8 cellular contexts compared by ENCODE assay signal in genomic region chr21:35204850-35205564, GRCh38.
DNase-seq lines count a peak whose midpoint lies in the region; ATAC-seq and TF ChIP-seq lines count a peak whose summit lies in the region.

No MANE protein-coding gene starts in this region.

- H3K4me1 ChIP-seq in thyroid gland: peaks cover 0 to 11% of the 10 kb centered on the region in 2 donors

- intact Hi-C loops in thyroid gland (cut with DNase I): no loop called here

- no peaks in the 10 kb centered on the region for H3K36me3 ChIP-seq in thyroid gland

- in situ Hi-C loops in GM13976 (cut with MboI; ENCODE audit: low sequenced_read_pairs, unreplicated experiment): no loop called here

- TF ChIP-seq POLR2A in thyroid gland (IDR thresholded peaks at IDR 0.05): no peak

- DNase-seq in GM13976 (ENCODE audit: low spot score) (peak; percentile 37), SHP77 (lab: John Stamatoyannopoulos, UW) (peak; percentile 57 to 73), dedifferentiated amniotic fluid mesenchymal stem cell (ENCODE audit: extremely low spot score) (peak; percentile 87), middle frontal gyrus (ENCODE audit: extremely low spot score, low spot score) (peak; percentile 29), thyroid gland (peak in 1 of 2 donors; percentile 20)

- no peaks in the 10 kb centered on the region for H3K27me3 ChIP-seq in thyroid gland

- 60 to 66% methylated on average over 20 of the region's 20 CpGs for WGBS in thyroid gland, 2 donors

- peak overlapping the region in 2 of 3 donors; percentile 8 to 26 for H3K27ac ChIP-seq in thyroid gland

- no peak overlapping the region for H3K4me3 ChIP-seq in thyroid gland (replicated peaks in 1 of 3)

- TF ChIP-seq CTCF in GM13976 (IDR thresholded peaks at IDR 0.05; ENCODE audit: borderline replicate concordance, control extremely low read depth, extremely low read depth, insufficient read depth, missing control alignments) (no peak), thyroid gland (IDR thresholded peaks at IDR 0.05) (no peak)

- no peak for ATAC-seq in HG03520 (IDR thresholded peaks at IDR 0.05; ENCODE audit: unreplicated experiment)
- ATAC-seq in HG02970 (IDR thresholded peaks at IDR 0.05; ENCODE audit: low FRiP score, unreplicated experiment): no peak
- no peak for ATAC-seq in HG02938 (IDR thresholded peaks at IDR 0.05; ENCODE audit: unreplicated experiment)

- H3K9me3 ChIP-seq in thyroid gland: no peaks in the 10 kb centered on the region
